In genomic region chrX:150692296-150692695, GRCh38 we compare ENCODE assay signal across 7 cellular contexts. TPM values are rescaled to one million over a fixed set of nuclear protein-coding genes. Genes with fewer than 3 reads are reported as not detected.
DNase-seq lines count a peak whose midpoint lies in the region; ATAC-seq and TF ChIP-seq lines count a peak whose summit lies in the region.

No MANE protein-coding gene starts in this region.

- TF ChIP-seq POLR2A in spleen (IDR thresholded peaks at IDR 0.05) = no peak
- TF ChIP-seq POLR2A in lower leg skin (IDR thresholded peaks at IDR 0.05) = no peak

- H3K27ac Mint-ChIP-seq in activated B cell treated with CpG ODN at 0.5 μM for 24 hours = peak overlapping the region; percentile 90

- H3K36me3 Mint-ChIP-seq in activated B cell treated with CpG ODN at 0.5 μM for 24 hours (ENCODE audit: low read depth) = peaks cover 7% of the 10 kb centered on the region

- ATAC-seq in activated B cell treated with CpG ODN at 0.5 μM for 24 hours (ENCODE audit: low read depth) = no peak

- CTCF ChIA-PET in activated B cell treated with CpG ODN at 0.5 μM for 24 hours (lab: Charles Lee) = interaction anchor here (0.8 to 4.8 kb wide), 2 partner anchors 9 to 23 kb away, joined by 3 to 18 read pairs; no protein-coding TSS in a partner anchor

- no peaks in the 10 kb centered on the region for H3K27me3 ChIP-seq in HL-60 (ENCODE audit: insufficient read depth, poor library complexity, severe bottlenecking)
- no peaks in the 10 kb centered on the region for H3K27me3 ChIP-seq in spleen (replicated peaks in 1 of 7)

- intact Hi-C loops in activated B cell treated with CpG ODN at 0.5 μM for 24 hours (cut with micrococcal nuclease) = loop anchor here (2.0 to 10.0 kb wide), 5 partner anchors 123 to 1057 kb away; partner anchors contain the start of genes CD99L2, MAMLD1, MTM1 and TMEM185A
- intact Hi-C loops in spleen (cut with DNase I; ENCODE audit: low total_unique reads) = no loop called here
- intact Hi-C loops in lower leg skin (cut with DNase I; ENCODE audit: low total_unique reads) = no loop called here

- TF ChIP-seq CTCF in HL-60 (IDR thresholded peaks at IDR 0.05; ENCODE audit: insufficient read depth, low read length) (no peak), activated B cell treated with CpG ODN at 0.5 μM for 24 hours (IDR thresholded peaks at IDR 0.05) (no peak), foreskin fibroblast (IDR thresholded peaks at IDR 0.05; ENCODE audit: low read depth, low read length) (no peak), spleen (IDR thresholded peaks at IDR 0.05 in 8 of 11, conservative IDR thresholded peaks at IDR 0.05 in 3 of 11) (no peak), lower leg skin (IDR thresholded peaks at IDR 0.05) (no peak)

- H3K27me3 Mint-ChIP-seq in activated B cell treated with CpG ODN at 0.5 μM for 24 hours = no peaks in the 10 kb centered on the region

- POLR2A ChIA-PET in activated B cell treated with CpG ODN at 0.5 μM for 24 hours (lab: Charles Lee) = interaction anchor here (0.6 to 2.7 kb wide), 14 partner anchors 9 to 1161 kb away, joined by 3 to 30 read pairs (median 9); partner anchors contain the start of genes EOLA2 and MTM1

- no peaks in the 10 kb centered on the region for H3K36me3 ChIP-seq in spleen

- H3K27ac ChIP-seq in HL-60 (replicated peaks) (no peak overlapping the region), spleen (peak overlapping the region; percentile 72 to 94 (median 88))

- H3K4me1 ChIP-seq in spleen = peaks cover 0 to 45% (median 35%) of the 10 kb centered on the region in 6 donors

- H3K4me3 Mint-ChIP-seq in activated B cell treated with CpG ODN at 0.5 μM for 24 hours = peak overlapping the region; percentile 83

- H3K4me1 Mint-ChIP-seq in activated B cell treated with CpG ODN at 0.5 μM for 24 hours = peaks cover 62% of the 10 kb centered on the region

- H3K9me3 Mint-ChIP-seq in activated B cell treated with CpG ODN at 0.5 μM for 24 hours = no peaks in the 10 kb centered on the region

- 0 out of 2 replicates have a peak overlapping the region, but pooled peaks have one; percentile 58 for H3K4me3 ChIP-seq in HL-60 (replicated peaks; ENCODE audit: insufficient read depth, low read length)
- peak overlapping the region; percentile 53 to 70 for H3K4me3 ChIP-seq in foreskin fibroblast (ENCODE audit: low read depth in 1 of 2, low read length in 2 of 2)
- peak overlapping the region in 5 of 8 donors; percentile 40 to 77 (median 49) for H3K4me3 ChIP-seq in spleen
- H3K4me3 ChIP-seq in lower leg skin (ENCODE audit: low read depth, poor library complexity, severe bottlenecking) = no peak overlapping the region

- no peaks in the 10 kb centered on the region for H3K9me3 ChIP-seq in spleen

- 32 to 60% (median 48%) methylated on average over 5 of the region's 5 CpGs for WGBS in spleen, 5 donors
- 47 to 73% methylated on average over 5 of the region's 5 CpGs for WGBS in lower leg skin, 2 donors

- DNase-seq in HL-60 (ENCODE audit: low read depth in 1 of 2, low spot score in 1 of 2) (no peak), activated B cell treated with CpG ODN at 0.5 μM for 24 hours (no peak), foreskin fibroblast (no peak), spleen (no peak), T1000 (lab: John Stamatoyannopoulos, UW) (no peak), lower leg skin (ENCODE audit: low spot score in 2 of 2) (no peak), NCI-H187 treated with DMSO at 0.1 percent for 48 hours (lab: John Stamatoyannopoulos, UW) (no peak)

RNA-seq across cellular contexts. Expression of gene MTMR1, which starts 0.9 kb away (rescaled TPM):
- total RNA-seq in activated B cell treated with CpG ODN at 0.5 μM for 24 hours = 51.5 and 52.6 TPM in 2 replicates
- total RNA-seq in spleen = 10 to 100 TPM; 34.7 to 52.1 (median 42.7) TPM
- polyA plus RNA-seq in spleen = 10 to 100 TPM; 10.6 to 18.0 (median 16.3) TPM
- total RNA-seq in lower leg skin = 10 to 100 TPM; 27.7 to 77.0 (median 45.9) TPM
